ENCODE assay signal across 8 cellular contexts in the genomic region with DNA sequence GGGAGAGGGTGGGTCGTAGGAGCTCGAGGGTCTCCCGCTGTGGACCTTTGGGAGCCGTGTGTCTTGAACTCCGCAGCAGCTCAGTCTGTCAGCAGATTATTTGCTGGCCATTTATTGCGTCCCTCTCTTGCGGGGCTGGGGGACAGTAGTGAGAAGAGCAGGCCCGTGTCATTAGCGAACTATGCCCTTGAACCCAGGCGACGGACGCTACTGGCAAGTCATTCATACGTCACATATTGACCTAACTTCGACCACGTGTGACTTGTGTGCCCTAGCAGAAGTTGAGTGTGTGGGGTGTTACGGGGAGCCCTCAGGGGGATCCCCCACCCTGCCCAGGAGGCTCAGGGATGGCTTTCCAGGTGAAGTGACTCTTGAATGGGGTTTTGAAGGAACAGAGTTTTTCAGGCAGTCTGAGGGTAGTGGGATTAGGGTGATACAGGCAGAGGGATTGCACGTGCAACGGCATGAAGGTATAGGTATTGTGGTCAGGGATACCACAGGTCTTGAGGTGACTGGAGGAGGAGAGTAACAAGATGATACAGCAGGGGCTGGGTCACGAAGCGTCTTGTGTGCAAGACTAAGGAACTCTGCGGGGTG. TPM values are rescaled to one million over a fixed set of nuclear protein-coding genes. Genes with fewer than 3 reads are reported as not detected.
DNase-seq lines count a peak whose midpoint lies in the region; ATAC-seq and TF ChIP-seq lines count a peak whose summit lies in the region.

No MANE protein-coding gene starts in this region.

- H3K27me3 ChIP-seq in iPS-15b (ENCODE audit: control insufficient read depth, insufficient read depth, low read length) = no peaks in the 10 kb centered on the region

- H3K36me3 Mint-ChIP-seq in activated T-cell treated with anti-CD3 and anti-CD28 coated beads, Interleukin-2, amount 50 U/mL, for 72 hours (ENCODE audit: insufficient read depth in 2 of 2) = peaks cover 4 to 10% of the 10 kb centered on the region in 2 donors

- H3K4me1 ChIP-seq in iPS-15b (ENCODE audit: control insufficient read depth, insufficient read depth, low read length) = peaks cover 14% of the 10 kb centered on the region

- peak overlapping the region; percentile 68 for H3K4me3 ChIP-seq in LNCaP clone FGC (ENCODE audit: low read depth, low read length)
- H3K4me3 ChIP-seq in iPS-15b (ENCODE audit: low read depth, low read length) = peak overlapping the region; percentile 89

- H3K9me3 ChIP-seq in iPS-15b (ENCODE audit: control insufficient read depth, insufficient read depth, low read length) = no peaks in the 10 kb centered on the region

- ATAC-seq in activated T-cell treated with anti-CD3 and anti-CD28 coated beads, Interleukin-2, amount 50 U/mL, for 72 hours (replicated peaks in 1 of 2) = peak; percentile 68

- no peaks in the 10 kb centered on the region for H3K9me3 Mint-ChIP-seq in activated T-cell treated with anti-CD3 and anti-CD28 coated beads, Interleukin-2, amount 50 U/mL, for 72 hours

- peaks cover 6% of the 10 kb centered on the region for H3K36me3 ChIP-seq in iPS-15b (ENCODE audit: control insufficient read depth, insufficient read depth, low read length)

- peak overlapping the region; percentile 84 for H3K9ac ChIP-seq in iPS-15b (ENCODE audit: low read depth, low read length)

- peak overlapping the region; percentile 74 to 78 for H3K4me3 Mint-ChIP-seq in activated T-cell treated with anti-CD3 and anti-CD28 coated beads, Interleukin-2, amount 50 U/mL, for 72 hours

- no peaks in the 10 kb centered on the region for H3K27me3 Mint-ChIP-seq in activated T-cell treated with anti-CD3 and anti-CD28 coated beads, Interleukin-2, amount 50 U/mL, for 72 hours (ENCODE audit: low read depth)

- H3K4me1 Mint-ChIP-seq in activated T-cell treated with anti-CD3 and anti-CD28 coated beads, Interleukin-2, amount 50 U/mL, for 72 hours (ENCODE audit: low read depth) = peaks cover 62% of the 10 kb centered on the region

- H3K27ac Mint-ChIP-seq in activated T-cell treated with anti-CD3 and anti-CD28 coated beads, Interleukin-2, amount 50 U/mL, for 72 hours = peak overlapping the region; percentile 27

- no peak for TF ChIP-seq CTCF in LNCaP clone FGC (IDR thresholded peaks at IDR 0.05; ENCODE audit: control insufficient read depth, extremely low read depth, insufficient read depth)

- peak; percentile 48 for DNase-seq in activated naive CD4-positive, alpha-beta T cell treated with Interleukin-2 at 50 U/mL for 16 hours
- no peak for DNase-seq in activated naive CD4-positive, alpha-beta T cell (lab: John Stamatoyannopoulos, UW)
- no peak for DNase-seq in LNCaP clone FGC (ENCODE audit: low read depth)
- DNase-seq in activated T-cell treated with anti-CD3 and anti-CD28 coated beads, Interleukin-2, amount 50 U/mL, for 72 hours = peak; percentile 69 to 78
- peak; percentile 40 to 47 for DNase-seq in stimulated activated CD4-positive, alpha-beta T cell treated with anti-CD3 and anti-CD28 coated beads, Interleukin-2, amount 100 ng/mL, for 48 hours
- DNase-seq in D341Med (ENCODE audit: low spot score) = no peak
- DNase-seq in central memory CD4-positive, alpha-beta T cell = no peak

RNA-seq across cellular contexts. Expression of gene RCC1, which starts 13.0 kb away (rescaled TPM):
- 10 to 100 TPM; 45.3 to 48.3 TPM for total RNA-seq in activated T-cell treated with anti-CD3 and anti-CD28 coated beads, Interleukin-2, amount 50 U/mL, for 72 hours

RNA-seq across cellular contexts. Expression of gene TRNAU1AP, which starts 34.0 kb away (rescaled TPM):
- 10 to 100 TPM; 38.8 to 49.7 TPM for total RNA-seq in activated T-cell treated with anti-CD3 and anti-CD28 coated beads, Interleukin-2, amount 50 U/mL, for 72 hours

Comparison
In these comparisons a context has a peak if more than half of its experiments do, and no peak if none do; other contexts are left out.
1. DNase-seq: peak in activated naive CD4-positive, alpha-beta T cell treated with Interleukin-2 at 50 U/mL for 16 hours (single experiment), activated T-cell treated with anti-CD3 and anti-CD28 coated beads, Interleukin-2, amount 50 U/mL, for 72 hours (2 of 2) and stimulated activated CD4-positive, alpha-beta T cell treated with anti-CD3 and anti-CD28 coated beads, Interleukin-2, amount 100 ng/mL, for 48 hours (2 of 2); none in activated naive CD4-positive, alpha-beta T cell (0 of 4), LNCaP clone FGC (single experiment), D341Med (single experiment) and central memory CD4-positive, alpha-beta T cell (single experiment).